12 cellular contexts compared by ENCODE assay signal in the genomic region with DNA sequence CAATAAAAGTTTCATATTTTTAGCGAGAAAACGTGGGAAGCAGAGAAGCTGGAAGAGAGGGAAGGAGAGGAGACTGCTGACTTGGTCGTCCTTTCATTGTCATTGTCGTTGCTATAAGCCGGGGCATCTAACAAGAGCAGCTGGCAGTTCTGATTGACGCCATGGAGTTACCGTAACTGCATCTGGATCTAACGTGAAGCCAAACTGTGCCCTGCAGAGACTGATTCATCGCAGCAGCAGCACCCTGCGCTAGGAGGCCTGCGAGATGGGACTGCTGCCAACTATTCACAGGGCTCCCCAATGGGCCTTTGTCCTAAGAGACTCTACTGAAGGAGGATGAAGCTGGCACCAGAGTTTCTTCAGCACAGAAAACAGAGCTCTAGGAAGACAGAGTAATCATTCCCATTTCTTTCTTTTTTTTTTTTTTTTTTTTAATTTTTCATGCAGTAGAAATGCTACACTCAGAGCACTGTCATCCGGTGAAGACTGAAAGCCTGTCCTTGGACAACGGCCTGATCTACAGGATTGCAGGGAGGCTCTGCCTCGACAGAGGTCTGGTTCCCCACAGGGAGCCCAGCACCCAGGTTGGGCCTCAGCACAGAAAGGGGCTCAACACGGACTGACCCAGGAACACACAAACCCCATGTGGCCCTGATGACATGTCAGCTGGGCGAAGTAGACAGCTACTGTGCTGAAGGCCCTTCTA. TPM values are rescaled to one million over a fixed set of nuclear protein-coding genes. Genes with fewer than 3 reads are reported as not detected.
DNase-seq lines count a peak whose midpoint lies in the region; ATAC-seq and TF ChIP-seq lines count a peak whose summit lies in the region.
"Had no signal": no experiment of that assay in that cellular context is flagged by ENCODE, and none has a peak within 500 bp of the region (broad histone marks: within the 10 kb centered on the region; RNA-seq: fewer than 3 reads in every experiment).

No MANE protein-coding gene starts in this region.

- no peaks in the 10 kb centered on the region for H3K27me3 ChIP-seq in GM23248 (replicated peaks; ENCODE audit: insufficient read depth)
- no peaks in the 10 kb centered on the region for H3K27me3 ChIP-seq in prostate gland (replicated peaks; ENCODE audit: insufficient read depth)
- H3K27me3 ChIP-seq: body of pancreas had no signal

- H3K4me3 Mint-ChIP-seq in activated CD8-positive, alpha-beta T cell treated with anti-CD3 and anti-CD28 coated beads for 36 hours = no peak overlapping the region
- H3K4me3 Mint-ChIP-seq: activated CD4-positive, alpha-beta memory T cell treated with anti-CD3 and anti-CD28 coated beads, Interleukin-2, amount 10 ng/mL, durations not matched to agents 7 days and 5 days; mesothelial cell of epicardium had no signal

- H3K9me3 Mint-ChIP-seq in activated CD8-positive, alpha-beta T cell treated with anti-CD3 and anti-CD28 coated beads for 36 hours = no peaks in the 10 kb centered on the region
- H3K9me3 Mint-ChIP-seq: activated CD4-positive, alpha-beta memory T cell treated with anti-CD3 and anti-CD28 coated beads, Interleukin-2, amount 10 ng/mL, durations not matched to agents 7 days and 5 days had no signal

- H3K9ac ChIP-seq in GM23248 = no peak overlapping the region

- no peak overlapping the region for H3K27ac Mint-ChIP-seq in activated CD8-positive, alpha-beta T cell treated with anti-CD3 and anti-CD28 coated beads for 36 hours
- H3K27ac Mint-ChIP-seq: activated CD4-positive, alpha-beta memory T cell treated with anti-CD3 and anti-CD28 coated beads, Interleukin-2, amount 10 ng/mL, durations not matched to agents 7 days and 5 days; mesothelial cell of epicardium had no signal

- H3K4me2 ChIP-seq in GM23248 (ENCODE audit: unreplicated experiment) = no peak overlapping the region

- TF ChIP-seq POLR2A in prostate gland (IDR thresholded peaks at IDR 0.05) = no peak

- H3K36me3 Mint-ChIP-seq in activated CD8-positive, alpha-beta T cell treated with anti-CD3 and anti-CD28 coated beads for 36 hours (ENCODE audit: low read depth) = peaks cover 19% of the 10 kb centered on the region

- WGBS in GM23248 (ENCODE audit: low coverage in 1 of 2, low lambda C conversion rate in 2 of 2, missing lambda C conversion rate in 2 of 2), 2 experiments = 89 to 91% methylated on average over 16 of the region's 16 CpGs
- WGBS in prostate gland = 64% methylated on average over 16 of the region's 16 CpGs

- DNase-seq in GM23248 (no peak), NCI-H446 treated with DMSO at 0.1 percent for 48 hours (lab: John Stamatoyannopoulos, UW) (peak; percentile 83), prostate gland (ENCODE audit: low spot score) (peak; percentile 65), NCI-H187 (lab: John Stamatoyannopoulos, UW) (no peak)
- no peak for DNase-seq in activated CD8-positive, alpha-beta T cell treated with anti-CD3 and anti-CD28 coated beads for 36 hours
- DNase-seq in activated effector memory CD4-positive, alpha-beta T cell treated with anti-CD3 and anti-CD28 coated beads, Interleukin-2, amount 50 U/mL, for 16 hours = no peak
- DNase-seq: activated CD4-positive, alpha-beta memory T cell treated with anti-CD3 and anti-CD28 coated beads, Interleukin-2, amount 10 ng/mL, durations not matched to agents 7 days and 5 days had no signal

- H3K4me1 ChIP-seq in GM23248 (ENCODE audit: insufficient read depth) (peaks cover 22% of the 10 kb centered on the region), prostate gland (replicated peaks) (no peaks in the 10 kb centered on the region)

- H3K36me3 ChIP-seq in GM23248 (ENCODE audit: low read depth) (no peaks in the 10 kb centered on the region), prostate gland (no peaks in the 10 kb centered on the region)

- H3K27ac ChIP-seq in GM23248 = peak overlapping the region; percentile 66
- peak overlapping the region; percentile 98 for H3K27ac ChIP-seq in cingulate gyrus (ENCODE audit: low read depth, low read length)
- no peak overlapping the region for H3K27ac ChIP-seq in prostate gland
- H3K27ac ChIP-seq: body of pancreas had no signal

- intact Hi-C loops in prostate gland (cut with DNase I) = no loop called here
- intact Hi-C loops in activated CD8-positive, alpha-beta T cell treated with anti-CD3 and anti-CD28 coated beads for 36 hours (cut with micrococcal nuclease) = no loop called here

- H3K27me3 Mint-ChIP-seq in activated CD8-positive, alpha-beta T cell treated with anti-CD3 and anti-CD28 coated beads for 36 hours = no peaks in the 10 kb centered on the region
- H3K27me3 Mint-ChIP-seq: activated CD4-positive, alpha-beta memory T cell treated with anti-CD3 and anti-CD28 coated beads, Interleukin-2, amount 10 ng/mL, durations not matched to agents 7 days and 5 days had no signal

- no peak overlapping the region for H3K4me3 ChIP-seq in GM23248
- no peak overlapping the region for H3K4me3 ChIP-seq in prostate gland
- H3K4me3 ChIP-seq: body of pancreas had no signal

- no peak overlapping the region for H2AFZ ChIP-seq in GM23248

- H3K9me3 ChIP-seq in GM23248 (ENCODE audit: low read depth) (no peaks in the 10 kb centered on the region), prostate gland (no peaks in the 10 kb centered on the region)
- H3K9me3 ChIP-seq: body of pancreas had no signal

- H3K79me2 ChIP-seq in GM23248 (ENCODE audit: insufficient read depth) = no peaks in the 10 kb centered on the region

- POLR2A ChIA-PET in activated CD8-positive, alpha-beta T cell treated with anti-CD3 and anti-CD28 coated beads for 36 hours (lab: Charles Lee) = no interaction called here

- peaks cover 22% of the 10 kb centered on the region for H3F3A ChIP-seq in GM23248 (ENCODE audit: insufficient read depth)

- no peaks in the 10 kb centered on the region for H3K9me2 ChIP-seq in GM23248 (ENCODE audit: insufficient read depth)

- in situ Hi-C loops in GM23248 (cut with MboI) = no loop called here

- peaks cover 32% of the 10 kb centered on the region for H3K4me1 Mint-ChIP-seq in activated CD8-positive, alpha-beta T cell treated with anti-CD3 and anti-CD28 coated beads for 36 hours (ENCODE audit: low read depth)
- H3K4me1 Mint-ChIP-seq: mesothelial cell of epicardium had no signal

- ATAC-seq in activated CD8-positive, alpha-beta T cell treated with anti-CD3 and anti-CD28 coated beads for 36 hours = no peak
- ATAC-seq in HG02759 (IDR thresholded peaks at IDR 0.05; ENCODE audit: unreplicated experiment) = no peak
- ATAC-seq: body of pancreas had no signal

- no peaks in the 10 kb centered on the region for H4K20me1 ChIP-seq in GM23248 (ENCODE audit: insufficient read depth)

- TF ChIP-seq CTCF in prostate gland (IDR thresholded peaks at IDR 0.05) = no peak
- no peak for TF ChIP-seq CTCF in activated CD8-positive, alpha-beta T cell treated with anti-CD3 and anti-CD28 coated beads for 36 hours (IDR thresholded peaks at IDR 0.05)

- CTCF ChIA-PET in activated CD8-positive, alpha-beta T cell treated with anti-CD3 and anti-CD28 coated beads for 36 hours (lab: Charles Lee) = interaction anchor here (4.2 kb wide), 1 partner anchor 18 kb away, joined by 19 read pairs; no protein-coding TSS in a partner anchor

RNA-seq across cellular contexts. Expression of gene RETREG1, which starts 47.8 kb away (rescaled TPM):
- 0.22 and 5.1 TPM in 2 replicates for total RNA-seq in GM23248 (2014; rRNA removed; shearing (Covaris generic))
- polyA plus RNA-seq in GM23248 (2016; fragmentation: Nextera tagmentation; extraction: Ambion mirVana) = 0.93 and 1.1 TPM in 2 replicates
- total RNA-seq in prostate gland = 10 to 100 TPM; 13.5 to 18.4 TPM
- 10 to 100 TPM; 31.7 to 31.9 TPM for total RNA-seq in activated CD8-positive, alpha-beta T cell treated with anti-CD3 and anti-CD28 coated beads for 36 hours
- total RNA-seq: glomerular endothelial cell had no signal

Comparison
In these comparisons a context has a peak if more than half of its experiments do, and no peak if none do; other contexts are left out.
1. DNase-seq: peak in NCI-H446 treated with DMSO at 0.1 percent for 48 hours (single experiment) and prostate gland (single experiment); none in GM23248 (single experiment), NCI-H187 (0 of 2), activated CD8-positive, alpha-beta T cell treated with anti-CD3 and anti-CD28 coated beads for 36 hours (single experiment) and activated effector memory CD4-positive, alpha-beta T cell treated with anti-CD3 and anti-CD28 coated beads, Interleukin-2, amount 50 U/mL, for 16 hours (single experiment).
2. H3K27ac ChIP-seq: peak in GM23248 (single experiment) and cingulate gyrus (single experiment); none in prostate gland (0 of 2).